Comparison of ENCODE assay signal across 23 cellular contexts in genomic region chrX:40470830-40471429, GRCh38.
DNase-seq lines count a peak whose midpoint lies in the region; ATAC-seq, FAIRE-seq and TF ChIP-seq lines count a peak whose summit lies in the region.
"Had no signal": no experiment of that assay in that cellular context is flagged by ENCODE, and none has a peak within 500 bp of the region (broad histone marks: within the 10 kb centered on the region; RNA-seq: fewer than 3 reads in every experiment).

No MANE protein-coding gene starts in this region.

- H3K4me1 Mint-ChIP-seq in astrocyte (ENCODE audit: low read depth, unreplicated experiment) = peaks cover 17% of the 10 kb centered on the region

- intact Hi-C loops in left colon (cut with DNase I, micrococcal nuclease) = loop anchor here in 1 of 2 donors (10.0 kb wide), 1 partner anchor 386 kb away; no protein-coding TSS in a partner anchor

- H4K91ac ChIP-seq in trophoblast cell (ENCODE audit: low read depth, low read length) = peak overlapping the region; percentile 14

- H2BK12ac ChIP-seq in trophoblast cell (ENCODE audit: low read length) = no peak overlapping the region

- H3K4me1 ChIP-seq in astrocyte (ENCODE audit: insufficient read depth, low read length) (peaks cover 4% of the 10 kb centered on the region), trophoblast cell (ENCODE audit: control insufficient read depth in 1 of 2, insufficient read depth in 2 of 2, low read length in 2 of 2) (peaks cover 13 to 25% of the 10 kb centered on the region in 2 experiments)
- H3K4me1 ChIP-seq: vagina had no signal

- H3K79me2 ChIP-seq in astrocyte (ENCODE audit: insufficient read depth, low read length) (no peaks in the 10 kb centered on the region), trophoblast cell (ENCODE audit: control insufficient read depth, insufficient read depth, low read length, poor library complexity) (no peaks in the 10 kb centered on the region)

- no peaks in the 10 kb centered on the region for H3K36me3 Mint-ChIP-seq in astrocyte (ENCODE audit: low read depth, unreplicated experiment)
- H3K36me3 Mint-ChIP-seq: activated naive CD4-positive, alpha-beta T cell treated with anti-CD3 and anti-CD28 coated beads, Interleukin-2, amount 50 U/mL, for 24 hours; stimulated activated memory B cell treated with anti-CD40 and anti-IgM and Interleukin-4, amounts not matched to agents 10 μg/mL and 1 μg/mL and 100 μg/mL, for 72 hours had no signal

- H3K4me2 ChIP-seq in astrocyte (ENCODE audit: low read length) (no peak overlapping the region), trophoblast cell (ENCODE audit: low read length) (no peak overlapping the region)

- FAIRE-seq in astrocyte (lab: Jason Lieb, UNC) = peak; percentile 9

- no peaks in the 10 kb centered on the region for H3K27me3 Mint-ChIP-seq in astrocyte (ENCODE audit: low read depth, unreplicated experiment)
- H3K27me3 Mint-ChIP-seq: activated CD4-positive, alpha-beta T cell treated with anti-CD3 and anti-CD28 coated beads, Interleukin-2, amount 10 ng/mL, durations not matched to agents 24 days and 14 days; activated naive CD4-positive, alpha-beta T cell treated with anti-CD3 and anti-CD28 coated beads, Interleukin-2, amount 50 U/mL, for 24 hours had no signal

- H2AFZ ChIP-seq in astrocyte (ENCODE audit: low read depth, low read length) (no peak overlapping the region), trophoblast cell (ENCODE audit: insufficient read depth, low read length, poor library complexity) (no peak overlapping the region)

- H3K23ac ChIP-seq in trophoblast cell (ENCODE audit: low read length) = no peak overlapping the region

- no peak overlapping the region for H3K27ac Mint-ChIP-seq in astrocyte (ENCODE audit: unreplicated experiment)
- H3K27ac Mint-ChIP-seq: activated CD4-positive, alpha-beta T cell treated with anti-CD3 and anti-CD28 coated beads, Interleukin-2, amount 10 ng/mL, durations not matched to agents 24 days and 14 days; stimulated activated memory B cell treated with anti-CD40 and anti-IgM and Interleukin-4, amounts not matched to agents 10 μg/mL and 1 μg/mL and 100 μg/mL, for 72 hours had no signal

- H3K4me3 Mint-ChIP-seq in astrocyte (ENCODE audit: unreplicated experiment) = no peak overlapping the region
- H3K4me3 Mint-ChIP-seq: activated CD4-positive, alpha-beta T cell treated with anti-CD3 and anti-CD28 coated beads, Interleukin-2, amount 10 ng/mL, durations not matched to agents 24 days and 14 days; activated naive CD4-positive, alpha-beta T cell treated with anti-CD3 and anti-CD28 coated beads, Interleukin-2, amount 50 U/mL, for 24 hours; central memory CD8-positive, alpha-beta T cell; neural crest cell; stimulated activated memory B cell treated with anti-CD40 and anti-IgM and Interleukin-4, amounts not matched to agents 10 μg/mL and 1 μg/mL and 100 μg/mL, for 72 hours had no signal

- H3K27ac ChIP-seq in astrocyte (ENCODE audit: low read depth, low read length) (no peak overlapping the region), trophoblast cell (ENCODE audit: low read depth, low read length) (no peak overlapping the region)
- H3K27ac ChIP-seq: epithelial cell of prostate, skin epidermis, vagina had no signal

- H3K79me1 ChIP-seq in trophoblast cell (ENCODE audit: low read length) = peaks cover 10% of the 10 kb centered on the region

- no peak overlapping the region for H4K8ac ChIP-seq in trophoblast cell (ENCODE audit: low read depth, low read length)

- H3K27me3 ChIP-seq in astrocyte (ENCODE audit: insufficient read depth, low read length) = peaks cover 3% of the 10 kb centered on the region
- no peaks in the 10 kb centered on the region for H3K27me3 ChIP-seq in trophoblast cell (ENCODE audit: insufficient read depth, low read length)
- H3K27me3 ChIP-seq: vagina had no signal

- no peak overlapping the region for H2BK120ac ChIP-seq in trophoblast cell (ENCODE audit: insufficient read depth, low read length, poor library complexity)

- ATAC-seq in left colon (no peak), GM18861 (IDR thresholded peaks at IDR 0.05; ENCODE audit: unreplicated experiment) (no peak)
- ATAC-seq: stimulated activated memory B cell treated with anti-CD40 and anti-IgM and Interleukin-4, amounts not matched to agents 10 μg/mL and 1 μg/mL and 100 μg/mL, for 72 hours had no signal

- H2AK5ac ChIP-seq in trophoblast cell (ENCODE audit: low read length) = no peak overlapping the region

- H3K4me3 ChIP-seq in astrocyte (ENCODE audit: insufficient read depth, low read depth, low read length) (no peak overlapping the region), trophoblast cell (ENCODE audit: low read depth, low read length) (no peak overlapping the region)
- H3K4me3 ChIP-seq: dorsolateral prefrontal cortex, skin epidermis, vagina had no signal

- no peak overlapping the region for H2BK5ac ChIP-seq in trophoblast cell (ENCODE audit: low read depth, low read length, poor library complexity)

- no peaks in the 10 kb centered on the region for H3K9me3 ChIP-seq in astrocyte (ENCODE audit: insufficient read depth, low read depth, low read length)
- no peaks in the 10 kb centered on the region for H3K9me3 ChIP-seq in trophoblast cell (ENCODE audit: insufficient read depth, low read depth, low read length)
- H3K9me3 ChIP-seq: vagina had no signal

- no peaks in the 10 kb centered on the region for H4K20me1 ChIP-seq in astrocyte (ENCODE audit: insufficient read depth, low read length)

- no peak overlapping the region for H3K18ac ChIP-seq in trophoblast cell (ENCODE audit: low read length)

- no peak overlapping the region for H3K9ac ChIP-seq in astrocyte (ENCODE audit: low read length)
- H3K9ac ChIP-seq in trophoblast cell (ENCODE audit: low read length) = no peak overlapping the region

- no peak overlapping the region for H3K4ac ChIP-seq in trophoblast cell (ENCODE audit: low read depth, low read length)

- H3K9me3 Mint-ChIP-seq in astrocyte (ENCODE audit: unreplicated experiment) = no peaks in the 10 kb centered on the region
- H3K9me3 Mint-ChIP-seq: activated CD4-positive, alpha-beta T cell treated with anti-CD3 and anti-CD28 coated beads, Interleukin-2, amount 10 ng/mL, durations not matched to agents 24 days and 14 days; activated naive CD4-positive, alpha-beta T cell treated with anti-CD3 and anti-CD28 coated beads, Interleukin-2, amount 50 U/mL, for 24 hours; central memory CD8-positive, alpha-beta T cell; neural crest cell; stimulated activated memory B cell treated with anti-CD40 and anti-IgM and Interleukin-4, amounts not matched to agents 10 μg/mL and 1 μg/mL and 100 μg/mL, for 72 hours had no signal

- DNase-seq in NCI-H82 (lab: John Stamatoyannopoulos, UW) = peak; percentile 62
- DNase-seq in NCI-H82 treated with DMSO at 0.1 percent for 48 hours (lab: John Stamatoyannopoulos, UW; ENCODE audit: unreplicated experiment) = no peak
- DNase-seq in LHCN-M2 (ENCODE audit: low read depth) = peak; percentile 3
- no peak for DNase-seq in astrocyte (ENCODE audit: low read depth)
- no peak for DNase-seq in trophoblast cell
- DNase-seq in left colon = no peak
- DNase-seq in NOMO-1 treated with DMSO at 0.1 percent for 48 hours (lab: John Stamatoyannopoulos, UW; ENCODE audit: unreplicated experiment) = no peak
- DNase-seq: activated CD4-positive, alpha-beta T cell treated with anti-CD3 and anti-CD28 coated beads, Interleukin-2, amount 10 ng/mL, durations not matched to agents 24 days and 14 days; dorsolateral prefrontal cortex; GDM1; NCI-H1092 treated with DMSO at 0.1 percent for 48 hours; NCI-H2081; NCI-H510A; Right ventricle myocardium superior; stimulated activated CD4-positive, alpha-beta T cell treated with anti-CD3 and anti-CD28 coated beads, Interleukin-1b, Interleukin-23, amount 100 ng/mL, for 48 hours had no signal

- no CpG with 5 or more reads among the region's 11 CpGs for WGBS in trophoblast cell (ENCODE audit: extremely low coverage, insufficient coverage, insufficient read length)

- no peaks in the 10 kb centered on the region for H3K36me3 ChIP-seq in astrocyte (ENCODE audit: insufficient read depth, low read length)
- H3K36me3 ChIP-seq in trophoblast cell (ENCODE audit: control insufficient read depth in 1 of 2, insufficient read depth in 2 of 2, low read length in 2 of 2) = no peaks in the 10 kb centered on the region
- H3K36me3 ChIP-seq: vagina had no signal

- H3K14ac ChIP-seq in trophoblast cell (ENCODE audit: low read length) = no peak overlapping the region

- H4K12ac ChIP-seq in trophoblast cell (ENCODE audit: low read depth, low read length) = peak overlapping the region; percentile 54

- TF ChIP-seq CTCF in astrocyte (IDR thresholded peaks at IDR 0.05; ENCODE audit: insufficient read depth, low read depth, low read length) = no peak

Comparison
In these comparisons a context has a peak if more than half of its experiments do, and no peak if none do; other contexts are left out.
1. DNase-seq: peak in NCI-H82 (single experiment) and LHCN-M2 (single experiment); none in NCI-H82 treated with DMSO at 0.1 percent for 48 hours (single experiment), astrocyte (single experiment), trophoblast cell (0 of 2), left colon (0 of 2) and NOMO-1 treated with DMSO at 0.1 percent for 48 hours (single experiment).